ENCODE assay signal across 8 cellular contexts in genomic region chr19:40717880-40718773, GRCh38. TPM values are rescaled to one million over a fixed set of nuclear protein-coding genes. Genes with fewer than 3 reads are reported as not detected.
DNase-seq lines count a peak whose midpoint lies in the region; ATAC-seq and TF ChIP-seq lines count a peak whose summit lies in the region.

No MANE protein-coding gene starts in this region.

- TF ChIP-seq CTCF in heart right ventricle (IDR thresholded peaks at IDR 0.05): no peak
- TF ChIP-seq CTCF in GM20000 (IDR thresholded peaks at IDR 0.05; ENCODE audit: extremely low read depth, missing control alignments): no peak

- peak overlapping the region; percentile 64 to 89 (median 78) for H3K4me3 ChIP-seq in heart right ventricle

- peaks cover 77% of the 10 kb centered on the region for H3K4me1 Mint-ChIP-seq in activated T-cell treated with anti-CD3 and anti-CD28 coated beads, Interleukin-2, amount 50 U/mL, for 24 hours (ENCODE audit: low read depth)

- H3K36me3 Mint-ChIP-seq in activated T-cell treated with anti-CD3 and anti-CD28 coated beads, Interleukin-2, amount 50 U/mL, for 24 hours (ENCODE audit: low read depth): peaks cover 30% of the 10 kb centered on the region

- H3K36me3 ChIP-seq in heart right ventricle: peaks cover 0 to 14% (median 0%) of the 10 kb centered on the region in 9 donors

- peak overlapping the region; percentile 83 for H3K4me3 Mint-ChIP-seq in activated T-cell treated with anti-CD3 and anti-CD28 coated beads, Interleukin-2, amount 50 U/mL, for 24 hours

- WGBS in heart right ventricle, 2 donors: 28% methylated on average over 19 to 20 of the region's 20 CpGs

- no peaks in the 10 kb centered on the region for H3K9me3 ChIP-seq in heart right ventricle

- intact Hi-C loops in heart right ventricle (cut with DNase I): loop anchor here in 7 of 10 donors (2.0 to 10.0 kb wide), 9 partner anchors 33 to 89 kb away; partner anchors contain the start of genes ACTMAP (in 5 of the 7), SNRPA (in 5 of the 7), EGLN2 (in 3 of the 7) and RAB4B (in 1 of the 7)
- intact Hi-C loops in sciatic nerve (cut with DNase I): no loop called here

- no peaks in the 10 kb centered on the region for H3K27me3 ChIP-seq in heart right ventricle

- peaks cover 16 to 85% (median 73%) of the 10 kb centered on the region in 9 donors for H3K4me1 ChIP-seq in heart right ventricle

- DNase-seq in NCI-H510A treated with DMSO at 0.1 percent for 48 hours (lab: John Stamatoyannopoulos, UW) (peak; percentile 10), NCI-H510A (lab: John Stamatoyannopoulos, UW) (no peak), heart right ventricle (no peak), sciatic nerve (ENCODE audit: low spot score) (peak; percentile 73), GM20000 (ENCODE audit: low spot score) (no peak)
- no peak for DNase-seq in activated T-cell treated with anti-CD3 and anti-CD28 coated beads, Interleukin-2, amount 50 U/mL, for 24 hours
- DNase-seq in stimulated activated CD4-positive, alpha-beta T cell treated with anti-CD3 and anti-CD28 coated beads, Interleukin-4, amount 100 ng/mL, for 1 hour: no peak

- H3K27me3 Mint-ChIP-seq in activated T-cell treated with anti-CD3 and anti-CD28 coated beads, Interleukin-2, amount 50 U/mL, for 24 hours: no peaks in the 10 kb centered on the region

- ATAC-seq in heart right ventricle: no peak
- ATAC-seq in sciatic nerve: no peak
- ATAC-seq in GM21528 (IDR thresholded peaks at IDR 0.05; ENCODE audit: low FRiP score, unreplicated experiment): no peak

- peak overlapping the region; percentile 87 to 98 (median 97) for H3K27ac ChIP-seq in heart right ventricle

- H3K27ac Mint-ChIP-seq in activated T-cell treated with anti-CD3 and anti-CD28 coated beads, Interleukin-2, amount 50 U/mL, for 24 hours: peak overlapping the region; percentile 81

- H3K9me3 Mint-ChIP-seq in activated T-cell treated with anti-CD3 and anti-CD28 coated beads, Interleukin-2, amount 50 U/mL, for 24 hours: no peaks in the 10 kb centered on the region

RNA-seq across cellular contexts. Expression of gene ITPKC, which starts 1.2 kb away (rescaled TPM):
- total RNA-seq in heart right ventricle (10 to 100 TPM in 3 of 10 donors, 1 to 10 TPM in 7; 6.2 to 15.3 (median 9.1) TPM), sciatic nerve (26.2 TPM)
- 10 to 100 TPM; 16.8 to 17.3 TPM for polyA plus RNA-seq in heart right ventricle

RNA-seq across cellular contexts. Expression of gene COQ8B, which starts 1.4 kb away (rescaled TPM):
- 10 to 100 TPM; 17.9 to 34.3 (median 27.3) TPM for total RNA-seq in heart right ventricle
- 10 to 100 TPM; 26.3 to 34.4 TPM for polyA plus RNA-seq in heart right ventricle
- 45.4 TPM for total RNA-seq in sciatic nerve

RNA-seq across cellular contexts. Expression of gene NUMBL, which starts 27.7 kb away (rescaled TPM):
- total RNA-seq in heart right ventricle (10 to 100 TPM in 5 of 10 donors, 1 to 10 TPM in 5; 7.1 to 15.3 (median 10.0) TPM), sciatic nerve (123 TPM)
- 10 to 100 TPM; 11.2 to 14.0 TPM for polyA plus RNA-seq in heart right ventricle

RNA-seq across cellular contexts. Expression of gene ACTMAP, which starts 32.1 kb away (rescaled TPM):
- total RNA-seq in heart right ventricle: 10 to 100 TPM in 2 of 10 donors, 1 to 10 TPM in 8; 5.3 to 11.4 (median 8.4) TPM
- 10 to 100 TPM in 1 of 2 donors, 1 to 10 TPM in 1; 3.6 to 12.8 TPM for polyA plus RNA-seq in heart right ventricle
- 6.1 TPM for total RNA-seq in sciatic nerve

RNA-seq across cellular contexts. Expression of gene SNRPA, which starts 32.9 kb away (rescaled TPM):
- total RNA-seq in heart right ventricle (10 to 100 TPM; 24.0 to 40.6 (median 34.4) TPM), sciatic nerve (58.3 TPM)
- 10 to 100 TPM; 35.3 to 36.7 TPM for polyA plus RNA-seq in heart right ventricle

Comparison
In these comparisons a context has a peak if more than half of its experiments do, and no peak if none do; other contexts are left out.
1. DNase-seq: peak in NCI-H510A treated with DMSO at 0.1 percent for 48 hours (single experiment) and sciatic nerve (single experiment); none in NCI-H510A (single experiment), activated T-cell treated with anti-CD3 and anti-CD28 coated beads, Interleukin-2, amount 50 U/mL, for 24 hours (single experiment), heart right ventricle (0 of 2), stimulated activated CD4-positive, alpha-beta T cell treated with anti-CD3 and anti-CD28 coated beads, Interleukin-4, amount 100 ng/mL, for 1 hour (single experiment) and GM20000 (single experiment).